In the genomic region with DNA sequence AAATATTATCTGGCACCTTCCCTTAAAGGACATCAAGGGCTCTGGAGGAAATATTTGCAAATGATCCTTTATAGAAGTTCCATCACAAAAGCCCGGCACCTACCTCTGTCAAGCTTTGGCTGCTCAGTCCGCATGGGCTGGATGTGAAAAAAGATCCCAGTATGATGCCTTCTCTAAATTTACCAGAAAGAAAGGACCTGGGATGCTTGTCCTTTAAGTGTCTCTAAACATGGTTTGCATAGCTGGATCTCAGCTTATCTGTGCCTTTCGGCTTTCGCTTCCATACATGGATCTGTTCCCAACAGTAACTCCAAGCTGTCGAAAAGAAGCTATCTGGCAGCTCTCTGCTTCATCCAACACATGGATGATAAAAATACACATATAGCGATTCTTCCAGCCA, we compare ENCODE assay signal across 15 cellular contexts.
DNase-seq lines count a peak whose midpoint lies in the region; ATAC-seq, FAIRE-seq and TF ChIP-seq lines count a peak whose summit lies in the region.
"Had no signal": no experiment of that assay in that cellular context is flagged by ENCODE, and none has a peak within 500 bp of the region (broad histone marks: within the 10 kb centered on the region; RNA-seq: fewer than 3 reads in every experiment).

No MANE protein-coding gene starts in this region.

- H3K4me3 Mint-ChIP-seq in activated naive CD8-positive, alpha-beta T cell treated with anti-CD3 and anti-CD28 coated beads, Interleukin-2, amount 50 U/mL, for 24 hours, result no peak overlapping the region
- H3K4me3 Mint-ChIP-seq: central memory CD8-positive, alpha-beta T cell had no signal

- POLR2A ChIA-PET in HepG2 (lab: Yijun Ruan, JAX), result no interaction called here

- peaks cover 4% of the 10 kb centered on the region for H3K4me1 Mint-ChIP-seq in activated naive CD8-positive, alpha-beta T cell treated with anti-CD3 and anti-CD28 coated beads, Interleukin-2, amount 50 U/mL, for 24 hours
- H3K4me1 Mint-ChIP-seq: central memory CD8-positive, alpha-beta T cell had no signal

- H2AFZ ChIP-seq in HepG2 (ENCODE audit: low read length) (no peak overlapping the region), parathyroid adenoma (no peak overlapping the region)

- TF ChIP-seq EP300 in HepG2 (IDR thresholded peaks at IDR 0.05; ENCODE audit: low read depth in 2 of 2, low read length in 2 of 2) (no peak), HepG2 (CRISPR knock-in tag; IDR thresholded peaks at IDR 0.05; ENCODE audit: borderline replicate concordance) (no peak)

- H3K9ac ChIP-seq in liver (ENCODE audit: low read depth in 1 of 2, low read length in 2 of 2), result no peak overlapping the region
- H3K9ac ChIP-seq in HepG2 (ENCODE audit: insufficient read depth, low read depth, low read length), result no peak overlapping the region
- no peak overlapping the region for H3K9ac ChIP-seq in parathyroid adenoma

- TF ChIP-seq POLR2A in HepG2 (IDR thresholded peaks at IDR 0.05; ENCODE audit: insufficient read depth in 1 of 2, low read depth in 2 of 2, low read length in 2 of 2), result no peak

- peak overlapping the region in 1 of 2 donors; percentile 69 for H3K27ac ChIP-seq in liver (ENCODE audit: low read depth in 1 of 2, low read length in 2 of 2)
- H3K27ac ChIP-seq in HepG2 (ENCODE audit: extremely low read length, insufficient read depth, low read length), result no peak overlapping the region
- H3K27ac ChIP-seq in parathyroid adenoma, result no peak overlapping the region
- no peak overlapping the region for H3K27ac ChIP-seq in aorta (ENCODE audit: low read depth in 1 of 2, low read length in 2 of 2)

- peak overlapping the region in 2 of 3 donors; percentile 20 to 24 for H3K4me3 ChIP-seq in liver (ENCODE audit: low read depth in 1 of 3, low read length in 3 of 3)
- no peak overlapping the region for H3K4me3 ChIP-seq in HepG2 (replicated peaks in 1 of 3; ENCODE audit: insufficient read depth in 1 of 3, low read depth in 2 of 3, low read length in 3 of 3)
- peak overlapping the region; percentile 17 for H3K4me3 ChIP-seq in parathyroid adenoma (ENCODE audit: low read depth, low read length)
- peak overlapping the region in 1 of 2 donors; percentile 41 for H3K4me3 ChIP-seq in aorta (ENCODE audit: low read length in 2 of 2)

- CTCF ChIA-PET in HepG2 (lab: Yijun Ruan, JAX; ENCODE audit: low intra/inter-chr PET ratio, low total read pairs), result no interaction called here

- intact Hi-C loops in HepG2 (cut with micrococcal nuclease; ENCODE audit: unreplicated experiment) (no loop called here), left cardiac atrium (cut with DNase I) (loop anchor here in 1 of 2 donors (5.0 kb wide), 1 partner anchor 40 kb away; no protein-coding TSS in a partner anchor), aorta (cut with DNase I) (no loop called here)

- H3K9me3 Mint-ChIP-seq in activated naive CD8-positive, alpha-beta T cell treated with anti-CD3 and anti-CD28 coated beads, Interleukin-2, amount 50 U/mL, for 24 hours, result no peaks in the 10 kb centered on the region

- no peak for TF ChIP-seq CTCF in liver (IDR thresholded peaks at IDR 0.05; ENCODE audit: low read depth, low read length, missing input control)
- no peak for TF ChIP-seq CTCF in HepG2 (CRISPR knock-in tag; IDR thresholded peaks at IDR 0.05)
- no peak for TF ChIP-seq CTCF in parathyroid adenoma (IDR thresholded peaks at IDR 0.05)

- no TSS peak for BruUV-seq in HepG2 (replicated peaks; lab: Mats Ljungman, UMichigan)

- H3K27ac Mint-ChIP-seq in activated naive CD8-positive, alpha-beta T cell treated with anti-CD3 and anti-CD28 coated beads, Interleukin-2, amount 50 U/mL, for 24 hours, result no peak overlapping the region

- in situ Hi-C loops in HepG2 (cut with HindIII; ENCODE audit: extremely low pct_ligation_motif_present, low pct_unique_long_range_greater_than_20kb), result no loop called here

- H3K4me2 ChIP-seq in HepG2 (ENCODE audit: low read depth, low read length), result no peak overlapping the region
- H3K4me2 ChIP-seq in parathyroid adenoma (ENCODE audit: low read length), result peak overlapping the region; percentile 55

- no peaks in the 10 kb centered on the region for H3K36me3 Mint-ChIP-seq in activated naive CD8-positive, alpha-beta T cell treated with anti-CD3 and anti-CD28 coated beads, Interleukin-2, amount 50 U/mL, for 24 hours (ENCODE audit: low read depth)

- no peaks in the 10 kb centered on the region for H3K4me1 ChIP-seq in liver (ENCODE audit: control insufficient read depth in 4 of 4, insufficient read depth in 4 of 4, low read length in 3 of 4)
- H3K4me1 ChIP-seq in HepG2 (ENCODE audit: insufficient read depth, low read length), result no peaks in the 10 kb centered on the region
- no peaks in the 10 kb centered on the region for H3K4me1 ChIP-seq in parathyroid adenoma
- H3K4me1 ChIP-seq in aorta (ENCODE audit: control insufficient read depth in 1 of 2, insufficient read depth in 2 of 2, low read length in 2 of 2), result no peaks in the 10 kb centered on the region

- no peaks in the 10 kb centered on the region for H4K20me1 ChIP-seq in HepG2 (ENCODE audit: insufficient read depth, low read length)

- TF ChIP-seq RAD21 in liver (IDR thresholded peaks at IDR 0.05) (peak in 1 of 2 donors; percentile 9), HepG2 (CRISPR knock-in tag; IDR thresholded peaks at IDR 0.05) (no peak)

- H3K79me2 ChIP-seq in HepG2 (ENCODE audit: insufficient read depth, low read length) (no peaks in the 10 kb centered on the region), parathyroid adenoma (no peaks in the 10 kb centered on the region)

- WGBS in liver, result 54% methylated on average over 6 of the region's 6 CpGs
- WGBS in HepG2 (ENCODE audit: low lambda C conversion rate), result 40% methylated on average over 6 of the region's 6 CpGs
- 13 to 38% methylated on average over 6 of the region's 6 CpGs for WGBS in aorta, 2 donors

- DNase-seq in HepG2 (ENCODE audit: low spot score) (no peak), left cardiac atrium (peak; percentile 19), aorta (peak in 1 of 2 donors; percentile 17), dedifferentiated amniotic fluid mesenchymal stem cell (ENCODE audit: extremely low spot score) (no peak)
- no peak for DNase-seq in activated naive CD8-positive, alpha-beta T cell treated with anti-CD3 and anti-CD28 coated beads, Interleukin-2, amount 50 U/mL, for 24 hours
- DNase-seq: ACHN; activated CD4-positive, CD25-positive, alpha-beta regulatory T cell treated with anti-CD3 and anti-CD28 coated beads, Interleukin-2, amount 50 U/mL, for 72 hours; foreskin melanocyte; NCI-H2081 had no signal

- no peaks in the 10 kb centered on the region for H3K27me3 ChIP-seq in liver (ENCODE audit: control insufficient read depth in 4 of 4, insufficient read depth in 4 of 4, low read length in 3 of 4)
- H3K27me3 ChIP-seq in HepG2 (ENCODE audit: control insufficient read depth in 1 of 2, insufficient read depth in 2 of 2, low read length in 2 of 2), result peaks cover 0 to 6% of the 10 kb centered on the region in 2 experiments; a peak in 1 of 5 replicates
- H3K27me3 ChIP-seq in parathyroid adenoma (ENCODE audit: control insufficient read depth, insufficient read depth, low read length), result no peaks in the 10 kb centered on the region
- no peaks in the 10 kb centered on the region for H3K27me3 ChIP-seq in aorta (ENCODE audit: control insufficient read depth in 1 of 2, insufficient read depth in 2 of 2, low read length in 1 of 2)

- H3K27me3 Mint-ChIP-seq in activated naive CD8-positive, alpha-beta T cell treated with anti-CD3 and anti-CD28 coated beads, Interleukin-2, amount 50 U/mL, for 24 hours, result no peaks in the 10 kb centered on the region
- H3K27me3 Mint-ChIP-seq: central memory CD8-positive, alpha-beta T cell had no signal

- no peaks in the 10 kb centered on the region for H3K9me3 ChIP-seq in liver (ENCODE audit: control insufficient read depth in 4 of 4, low read length in 3 of 4)
- no peaks in the 10 kb centered on the region for H3K9me3 ChIP-seq in HepG2 (ENCODE audit: low read length)
- H3K9me3 ChIP-seq in parathyroid adenoma (ENCODE audit: control insufficient read depth, low read length), result no peaks in the 10 kb centered on the region
- H3K9me3 ChIP-seq in aorta (ENCODE audit: control insufficient read depth, low read length), result no peaks in the 10 kb centered on the region

- ATAC-seq in HepG2 (no peak), left cardiac atrium (peak; percentile 88), aorta (ENCODE audit: low FRiP score) (peak; percentile 59), HG03432 (IDR thresholded peaks at IDR 0.05; ENCODE audit: unreplicated experiment) (no peak)
- no peak for ATAC-seq in activated naive CD8-positive, alpha-beta T cell treated with anti-CD3 and anti-CD28 coated beads, Interleukin-2, amount 50 U/mL, for 24 hours
- ATAC-seq: SK-N-SH treated with all-trans-retinoic acid at 6 μM for 48 hours had no signal

- no peak for FAIRE-seq in HepG2 (lab: Jason Lieb, UNC)
- FAIRE-seq: GM19239 had no signal

- H3K36me3 ChIP-seq in liver (ENCODE audit: control insufficient read depth in 4 of 4, insufficient read depth in 3 of 4, low read depth in 1 of 4, low read length in 3 of 4) (no peaks in the 10 kb centered on the region), HepG2 (replicated peaks in 1 of 2; ENCODE audit: control insufficient read depth in 1 of 2, insufficient read depth in 2 of 2, low read length in 2 of 2) (no peaks in the 10 kb centered on the region), parathyroid adenoma (ENCODE audit: control insufficient read depth, insufficient read depth, low read length) (no peaks in the 10 kb centered on the region), aorta (ENCODE audit: control insufficient read depth in 1 of 2, insufficient read depth in 2 of 2, low read length in 1 of 2) (no peaks in the 10 kb centered on the region)

TF ChIP-seq in liver, 16 proteins besides CTCF, POLR2A, EP300 and RAD21 (continues in another document):
- TF ChIP-seq TAF1 (conservative IDR thresholded peaks at IDR 0.05) (no peak), EGR1 (IDR thresholded peaks at IDR 0.05; ENCODE audit: low read depth in 2 of 2) (no peak)

TF ChIP-seq in HepG2, 621 proteins besides CTCF, POLR2A, EP300 and RAD21 (continues in another document):
- TF ChIP-seq POLR2G (IDR thresholded peaks at IDR 0.05; ENCODE audit: low read depth, low read length) (no peak), PLRG1 (conservative IDR thresholded peaks at IDR 0.05) (no peak)
- TF ChIP-seq, protein P1, sequence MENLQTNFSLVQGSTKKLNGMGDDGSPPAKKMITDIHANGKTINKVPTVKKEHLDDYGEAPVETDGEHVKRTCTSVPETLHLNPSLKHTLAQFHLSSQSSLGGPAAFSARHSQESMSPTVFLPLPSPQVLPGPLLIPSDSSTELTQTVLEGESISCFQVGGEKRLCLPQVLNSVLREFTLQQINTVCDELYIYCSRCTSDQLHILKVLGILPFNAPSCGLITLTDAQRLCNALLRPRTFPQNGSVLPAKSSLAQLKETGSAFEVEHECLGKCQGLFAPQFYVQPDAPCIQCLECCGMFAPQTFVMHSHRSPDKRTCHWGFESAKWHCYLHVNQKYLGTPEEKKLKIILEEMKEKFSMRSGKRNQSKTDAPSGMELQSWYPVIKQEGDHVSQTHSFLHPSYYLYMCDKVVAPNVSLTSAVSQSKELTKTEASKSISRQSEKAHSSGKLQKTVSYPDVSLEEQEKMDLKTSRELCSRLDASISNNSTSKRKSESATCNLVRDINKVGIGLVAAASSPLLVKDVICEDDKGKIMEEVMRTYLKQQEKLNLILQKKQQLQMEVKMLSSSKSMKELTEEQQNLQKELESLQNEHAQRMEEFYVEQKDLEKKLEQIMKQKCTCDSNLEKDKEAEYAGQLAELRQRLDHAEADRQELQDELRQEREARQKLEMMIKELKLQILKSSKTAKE (CRISPR knock-in tag; IDR thresholded peaks at IDR 0.05; ENCODE audit: borderline replicate concordance), result no peak

Comparison
In these comparisons a context has a peak if more than half of its experiments do, and no peak if none do; other contexts are left out.
1. H3K4me3 ChIP-seq: peak in liver (2 of 3) and parathyroid adenoma (single experiment); none in HepG2 (0 of 3).
2. ATAC-seq: peak in left cardiac atrium (2 of 2) and aorta (single experiment); none in HepG2 (single experiment), activated naive CD8-positive, alpha-beta T cell treated with anti-CD3 and anti-CD28 coated beads, Interleukin-2, amount 50 U/mL, for 24 hours (single experiment) and HG03432 (single experiment).